ENCODE assay signal across 8 cellular contexts in genomic region chr11:61281581-61282250, GRCh38. TPM values are rescaled to one million over a fixed set of nuclear protein-coding genes. Genes with fewer than 3 reads are reported as not detected.
DNase-seq lines count a peak whose midpoint lies in the region; ATAC-seq and TF ChIP-seq lines count a peak whose summit lies in the region.

No MANE protein-coding gene starts in this region.

- H2AFZ ChIP-seq in osteoblast (ENCODE audit: low read length) = no peak overlapping the region

- TF ChIP-seq CTCF in GM10248 (IDR thresholded peaks at IDR 0.05; ENCODE audit: control extremely low read depth, extremely low read depth, low read depth, missing control alignments) (no peak), osteoblast (IDR thresholded peaks at IDR 0.05; ENCODE audit: extremely low read depth, low read depth, low read length) (no peak)

- POLR2A ChIA-PET in GM10248 (lab: Yijun Ruan, JAX) = no interaction called here

- H3K27ac ChIP-seq in osteoblast (ENCODE audit: low read depth, low read length) = no peak overlapping the region

- H3K9me3 ChIP-seq in osteoblast (ENCODE audit: low read depth, low read length) = no peaks in the 10 kb centered on the region

- H3K4me2 ChIP-seq in osteoblast (ENCODE audit: insufficient read depth, low read length) = peak overlapping the region; percentile 79

- H3K4me1 ChIP-seq in osteoblast (ENCODE audit: insufficient read depth, low read length) = peaks cover 3% of the 10 kb centered on the region

- no peak for ATAC-seq in GM21717 (IDR thresholded peaks at IDR 0.05; ENCODE audit: unreplicated experiment)
- no peak for ATAC-seq in HG03025 (IDR thresholded peaks at IDR 0.05; ENCODE audit: low FRiP score, unreplicated experiment)
- ATAC-seq in GM19397 (IDR thresholded peaks at IDR 0.05; ENCODE audit: unreplicated experiment) = no peak

- peak overlapping the region; percentile 61 for H3K4me3 ChIP-seq in osteoblast (ENCODE audit: insufficient read depth, low read length)

- peaks cover 20% of the 10 kb centered on the region for H3K36me3 ChIP-seq in osteoblast (ENCODE audit: insufficient read depth, low read length)

- CTCF ChIA-PET in GM10248 (lab: Yijun Ruan, JAX) = interaction anchor here (0.8 to 1.7 kb wide), 4 partner anchors 13 to 122 kb away, joined by 3 to 9 read pairs (median 3); partner anchors contain the start of gene VWCE

- H4K20me1 ChIP-seq in osteoblast (ENCODE audit: insufficient read depth, low read length) = peaks cover 2% of the 10 kb centered on the region

- peaks cover 9% of the 10 kb centered on the region for H3K27me3 ChIP-seq in osteoblast (ENCODE audit: insufficient read depth, low read length)

- H3K79me2 ChIP-seq in osteoblast (ENCODE audit: insufficient read depth, low read length) = no peaks in the 10 kb centered on the region

- DNase-seq in GM10248 (ENCODE audit: extremely low spot score) = peak; percentile 55
- DNase-seq in OCI-M1 (lab: John Stamatoyannopoulos, UW) = peak; percentile 23
- peak; percentile 90 for DNase-seq in ecto neural progenitor cell (ENCODE audit: low spot score)
- peak; percentile 96 for DNase-seq in osteoblast (ENCODE audit: insufficient read length, low spot score, missing footprints)
- DNase-seq in DMS153 (lab: John Stamatoyannopoulos, UW) = no peak

RNA-seq across cellular contexts. Expression of gene VWCE, which starts 13.4 kb away (rescaled TPM):
- 4.7 and 6.2 TPM in 2 replicates for total RNA-seq in osteoblast

RNA-seq across cellular contexts. Expression of gene PGA5, which starts 40.7 kb away (rescaled TPM):
- not detected in 2 replicates for total RNA-seq in osteoblast

RNA-seq across cellular contexts. Expression of gene DDB1, which starts 51.2 kb away (rescaled TPM):
- 330 and 331 TPM in 2 replicates for total RNA-seq in osteoblast

RNA-seq across cellular contexts. Expression of gene TKFC, which starts 51.3 kb away (rescaled TPM):
- total RNA-seq in osteoblast = 21.8 and 30.0 TPM in 2 replicates

RNA-seq across cellular contexts. Expression of gene PGA4, which starts 59.6 kb away (rescaled TPM):
- total RNA-seq in osteoblast = not detected in 2 replicates
